In genomic region chr19:48698046-48698445, GRCh38 we compare ENCODE assay signal across 1 cellular context.
TF ChIP-seq lines count a peak whose summit lies in the region.

No MANE protein-coding gene starts in this region.

TF ChIP-seq in K562, 482 proteins besides CTCF, POLR2A, EP300 and RAD21 (continued from another document and continues in another):
- TF ChIP-seq ATF6 (CRISPR knock-in tag; IDR thresholded peaks at IDR 0.05) (no peak), SAP30 (IDR thresholded peaks at IDR 0.05; ENCODE audit: borderline replicate concordance, insufficient read depth, low read depth, low read length, poor library complexity, severe bottlenecking) (no peak), ZNF280A (IDR thresholded peaks at IDR 0.05; ENCODE audit: low read depth, partially characterized antibody) (no peak), EHMT2 (IDR thresholded peaks at IDR 0.05) (no peak), BCOR (IDR thresholded peaks at IDR 0.05) (peak; percentile 90), ZNF780A (CRISPR knock-in tag; IDR thresholded peaks at IDR 0.05) (no peak), BRF1 (IDR thresholded peaks at IDR 0.05; ENCODE audit: borderline replicate concordance, extremely low read depth, insufficient read length) (no peak), FOXO4 (CRISPR knock-in tag; IDR thresholded peaks at IDR 0.05) (no peak), ATF3 (IDR thresholded peaks at IDR 0.05) (no peak), ATF3 (CRISPR knock-in tag; conservative IDR thresholded peaks at IDR 0.05) (no peak), GTF2A2 (tag; IDR thresholded peaks at IDR 0.05) (no peak), ZNF140 (CRISPR knock-in tag; IDR thresholded peaks at IDR 0.05) (no peak), ZNF511 (CRISPR knock-in tag; IDR thresholded peaks at IDR 0.05) (no peak), FOXM1 (IDR thresholded peaks at IDR 0.05; ENCODE audit: low read depth) (no peak), FOXM1 (CRISPR knock-in tag; IDR thresholded peaks at IDR 0.05; ENCODE audit: low read depth) (no peak), HMG20A (CRISPR knock-in tag; conservative IDR thresholded peaks at IDR 0.05) (no peak), CBX3 (IDR thresholded peaks at IDR 0.05; ENCODE audit: borderline replicate concordance in 1 of 2, low read length in 2 of 2) (peak in 1 of 2 experiments; percentile 27; a peak in 1 of 3 replicates), FOXJ3 (CRISPR knock-in tag; IDR thresholded peaks at IDR 0.05) (no peak), PHB2 (IDR thresholded peaks at IDR 0.05; ENCODE audit: low read depth) (no peak), KDM1A (IDR thresholded peaks at IDR 0.05) (peak; percentile 61 to 84), ZNF584 (CRISPR knock-in tag; IDR thresholded peaks at IDR 0.05; ENCODE audit: low read depth) (no peak), NR3C1 (CRISPR knock-in tag; IDR thresholded peaks at IDR 0.05) (no peak), ASH1L (IDR thresholded peaks at IDR 0.05; ENCODE audit: borderline replicate concordance, low read depth, partially characterized antibody) (peak; percentile 22), ZNF280B (CRISPR knock-in tag; IDR thresholded peaks at IDR 0.05) (no peak), MTA3 (IDR thresholded peaks at IDR 0.05; ENCODE audit: borderline replicate concordance) (no peak), NBN (IDR thresholded peaks at IDR 0.05; ENCODE audit: low read depth) (no peak), HDAC8 (tag; IDR thresholded peaks at IDR 0.05) (no peak), VEZF1 (CRISPR knock-in tag; IDR thresholded peaks at IDR 0.05) (peak; percentile 52; the same call in 1 of the 2 replicates), GMEB1 (CRISPR knock-in tag; IDR thresholded peaks at IDR 0.05) (no peak), JUND (IDR thresholded peaks at IDR 0.05; ENCODE audit: borderline replicate concordance, low read depth, low read length) (0 out of 2 replicates have a peak, but pooled peaks have one; percentile 19), JUND (tag; IDR thresholded peaks at IDR 0.05; ENCODE audit: borderline replicate concordance, low read depth, low read length) (no peak), PRDM10 (IDR thresholded peaks at IDR 0.05; ENCODE audit: partially characterized antibody) (no peak), PML (IDR thresholded peaks at IDR 0.05; ENCODE audit: low read length) (no peak), GATA2 (CRISPR knock-in tag; IDR thresholded peaks at IDR 0.05) (peak; percentile 66), PATZ1 (CRISPR knock-in tag; IDR thresholded peaks at IDR 0.05; ENCODE audit: borderline replicate concordance) (no peak), ZNF274 (IDR thresholded peaks at IDR 0.05; ENCODE audit: borderline replicate concordance, low read depth, low read length) (no peak), ZNF592 (IDR thresholded peaks at IDR 0.05) (no peak)
